In the genomic region with DNA sequence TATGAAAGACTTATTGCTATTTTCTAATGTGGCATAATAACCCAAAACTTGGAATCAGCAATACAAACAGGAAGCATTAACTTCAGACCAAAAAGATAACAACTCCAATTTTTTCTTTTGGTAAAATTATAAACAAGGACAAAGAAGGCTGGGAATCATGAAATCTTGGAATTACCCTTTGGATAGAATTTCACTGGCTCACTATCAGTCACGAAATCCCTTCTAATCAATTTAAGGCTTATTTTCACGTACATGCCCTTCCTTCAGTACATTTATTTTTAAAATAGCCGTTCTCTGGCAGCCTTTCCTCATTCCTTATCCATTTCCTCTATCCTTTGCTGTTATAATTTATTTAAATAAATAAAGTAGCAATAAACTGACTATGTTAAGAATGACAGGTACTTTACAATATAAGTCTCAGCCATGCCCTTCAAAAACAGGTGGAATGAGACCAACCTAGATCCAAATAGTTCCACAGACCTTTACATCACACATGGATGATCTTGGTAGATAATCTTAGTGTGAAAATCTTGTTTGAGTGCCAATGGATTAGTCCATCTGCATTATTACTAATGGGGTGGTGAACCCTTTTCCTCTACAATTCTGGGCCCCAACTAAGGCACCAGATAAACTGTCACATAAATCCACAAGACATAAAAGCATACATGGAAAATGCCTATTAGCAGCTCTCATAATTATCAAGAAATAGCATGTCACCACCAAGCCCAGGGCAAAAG, we compare ENCODE assay signal across 20 cellular contexts. TPM values are rescaled to one million over a fixed set of nuclear protein-coding genes. Genes with fewer than 3 reads are reported as not detected.
DNase-seq lines count a peak whose midpoint lies in the region; ATAC-seq, FAIRE-seq and TF ChIP-seq lines count a peak whose summit lies in the region.
"Had no signal": no experiment of that assay in that cellular context is flagged by ENCODE, and none has a peak within 500 bp of the region (broad histone marks: within the 10 kb centered on the region; RNA-seq: fewer than 3 reads in every experiment).

No MANE protein-coding gene starts in this region.

- H4K20me1 ChIP-seq in GM23248 (ENCODE audit: insufficient read depth) (no peaks in the 10 kb centered on the region), astrocyte (ENCODE audit: insufficient read depth, low read length) (no peaks in the 10 kb centered on the region), GM23338 (replicated peaks; ENCODE audit: insufficient read depth) (no peaks in the 10 kb centered on the region)

- H3F3A ChIP-seq in GM23248 (ENCODE audit: insufficient read depth), result peaks cover 40% of the 10 kb centered on the region
- no peaks in the 10 kb centered on the region for H3F3A ChIP-seq in GM23338 (replicated peaks; ENCODE audit: low read depth)

- H3K27me3 ChIP-seq in GM23248 (replicated peaks; ENCODE audit: insufficient read depth) (no peaks in the 10 kb centered on the region), astrocyte (ENCODE audit: insufficient read depth, low read length) (no peaks in the 10 kb centered on the region), stomach smooth muscle (ENCODE audit: control insufficient read depth in 1 of 2, insufficient read depth in 2 of 2, low read length in 2 of 2) (no peaks in the 10 kb centered on the region), GM23338 (ENCODE audit: insufficient read depth) (no peaks in the 10 kb centered on the region)
- H3K27me3 ChIP-seq: left lung had no signal

- H3K9me3 Mint-ChIP-seq in astrocyte (ENCODE audit: unreplicated experiment), result no peaks in the 10 kb centered on the region
- no peaks in the 10 kb centered on the region for H3K9me3 Mint-ChIP-seq in stimulated activated naive CD8-positive, alpha-beta T cell treated with anti-CD3 and anti-CD28 coated beads, Interleukin-15, amount 100 ng/mL, for 72 hours
- peaks cover 5% of the 10 kb centered on the region; the same call in 1 of the 3 replicates for H3K9me3 Mint-ChIP-seq in GM23338
- H3K9me3 Mint-ChIP-seq: stimulated activated memory B cell treated with anti-CD40 and anti-IgM and Interleukin-4, amounts not matched to agents 10 μg/mL and 1 μg/mL and 100 μg/mL, for 72 hours; T-helper 1 cell treated with Interleukin-12 subunit alpha and Interleukin-12 subunit beta and Interleukin-4 antibody, amounts not matched to agents 30 μg/mL and 1 μg/mL, for 36 hours had no signal

- H3K36me3 Mint-ChIP-seq in astrocyte (ENCODE audit: low read depth, unreplicated experiment) (no peaks in the 10 kb centered on the region), GM23338 (ENCODE audit: low read depth) (peaks cover 4% of the 10 kb centered on the region; the same call in 1 of the 3 replicates)
- H3K36me3 Mint-ChIP-seq: activated CD4-positive, alpha-beta memory T cell treated with anti-CD3 and anti-CD28 coated beads for 36 hours; stimulated activated memory B cell treated with anti-CD40 and anti-IgM and Interleukin-4, amounts not matched to agents 10 μg/mL and 1 μg/mL and 100 μg/mL, for 72 hours had no signal

- H3K27me3 Mint-ChIP-seq in astrocyte (ENCODE audit: low read depth, unreplicated experiment) (no peaks in the 10 kb centered on the region), GM23338 (ENCODE audit: insufficient read depth, low read depth, poor library complexity) (no peaks in the 10 kb centered on the region)
- H3K27me3 Mint-ChIP-seq in stimulated activated naive CD8-positive, alpha-beta T cell treated with anti-CD3 and anti-CD28 coated beads, Interleukin-15, amount 100 ng/mL, for 72 hours, result peaks cover 14% of the 10 kb centered on the region
- H3K27me3 Mint-ChIP-seq: activated CD4-positive, alpha-beta memory T cell treated with anti-CD3 and anti-CD28 coated beads for 36 hours had no signal

- peaks cover 30% of the 10 kb centered on the region for H3K4me1 ChIP-seq in GM23248 (ENCODE audit: insufficient read depth)
- no peaks in the 10 kb centered on the region for H3K4me1 ChIP-seq in astrocyte (ENCODE audit: insufficient read depth, low read length)
- H3K4me1 ChIP-seq in stomach smooth muscle (ENCODE audit: control insufficient read depth, insufficient read depth, low read length), result peaks cover 4% of the 10 kb centered on the region
- no peaks in the 10 kb centered on the region for H3K4me1 ChIP-seq in GM23338 (ENCODE audit: insufficient read depth)
- H3K4me1 ChIP-seq: left lung had no signal

- H3K4me1 Mint-ChIP-seq in astrocyte (ENCODE audit: low read depth, unreplicated experiment), result peaks cover 5% of the 10 kb centered on the region
- H3K4me1 Mint-ChIP-seq in stimulated activated naive CD8-positive, alpha-beta T cell treated with anti-CD3 and anti-CD28 coated beads, Interleukin-15, amount 100 ng/mL, for 72 hours, result no peaks in the 10 kb centered on the region
- H3K4me1 Mint-ChIP-seq in GM23338, result no peaks in the 10 kb centered on the region
- H3K4me1 Mint-ChIP-seq: stimulated activated memory B cell treated with anti-CD40 and anti-IgM and Interleukin-4, amounts not matched to agents 10 μg/mL and 1 μg/mL and 100 μg/mL, for 72 hours had no signal

- H3K79me2 ChIP-seq in GM23248 (ENCODE audit: insufficient read depth) (no peaks in the 10 kb centered on the region), astrocyte (ENCODE audit: insufficient read depth, low read length) (no peaks in the 10 kb centered on the region), GM23338 (replicated peaks; ENCODE audit: insufficient read depth) (no peaks in the 10 kb centered on the region)

- H3K36me3 ChIP-seq in GM23248 (ENCODE audit: low read depth), result no peaks in the 10 kb centered on the region
- no peaks in the 10 kb centered on the region for H3K36me3 ChIP-seq in astrocyte (ENCODE audit: insufficient read depth, low read length)
- H3K36me3 ChIP-seq in stomach smooth muscle (ENCODE audit: control insufficient read depth in 2 of 2, insufficient read depth in 2 of 2, low read length in 2 of 2), result no peaks in the 10 kb centered on the region
- H3K36me3 ChIP-seq in GM23338 (ENCODE audit: insufficient read depth), result no peaks in the 10 kb centered on the region
- H3K36me3 ChIP-seq: left lung, WERI-Rb-1 had no signal

- no peak overlapping the region for H3K9ac ChIP-seq in GM23248
- no peak overlapping the region for H3K9ac ChIP-seq in astrocyte (ENCODE audit: low read length)
- peak overlapping the region; percentile 14 to 17 for H3K9ac ChIP-seq in stomach smooth muscle (ENCODE audit: low read length in 2 of 2)

- H3K4me2 ChIP-seq in GM23248 (ENCODE audit: unreplicated experiment), result peak overlapping the region; percentile 46
- H3K4me2 ChIP-seq in astrocyte (ENCODE audit: low read length), result no peak overlapping the region
- no peak overlapping the region for H3K4me2 ChIP-seq in GM23338

- DNase-seq in GM23248 (peak; percentile 60), astrocyte (ENCODE audit: low read depth) (no peak), iris pigment epithelial cell (ENCODE audit: low read depth) (peak; percentile 36), GM23338 (ENCODE audit: low spot score) (no peak), NCI-H526 (lab: John Stamatoyannopoulos, UW) (no peak)
- no peak for DNase-seq in stimulated activated naive CD8-positive, alpha-beta T cell treated with anti-CD3 and anti-CD28 coated beads, Interleukin-15, amount 100 ng/mL, for 72 hours
- DNase-seq in stimulated activated CD4-positive, alpha-beta T cell treated with anti-CD3 and anti-CD28 coated beads, Interleukin-2, amount 100 ng/mL, for 24 hours, result no peak
- DNase-seq: activated CD4-positive, alpha-beta memory T cell treated with anti-CD3 and anti-CD28 coated beads for 36 hours; activated naive CD4-positive, alpha-beta T cell treated with anti-CD3 and anti-CD28 coated beads, Interleukin-2, amount 50 U/mL, for 16 hours; activated T-cell treated with anti-CD3 and anti-CD28 coated beads, Interleukin-2, amount 50 U/mL, for 24 hours; DND-41; left lung; NCI-H146; SHP77; WERI-Rb-1 had no signal

- FAIRE-seq in astrocyte (lab: Jason Lieb, UNC), result no peak

- H3K4me3 Mint-ChIP-seq in astrocyte (ENCODE audit: unreplicated experiment) (no peak overlapping the region), GM23338 (no peak overlapping the region)
- H3K4me3 Mint-ChIP-seq in stimulated activated naive CD8-positive, alpha-beta T cell treated with anti-CD3 and anti-CD28 coated beads, Interleukin-15, amount 100 ng/mL, for 72 hours, result no peak overlapping the region
- H3K4me3 Mint-ChIP-seq: activated CD4-positive, alpha-beta memory T cell treated with anti-CD3 and anti-CD28 coated beads for 36 hours; activated T-cell treated with anti-CD3 and anti-CD28 coated beads, Interleukin-2, amount 50 U/mL, for 24 hours; stimulated activated memory B cell treated with anti-CD40 and anti-IgM and Interleukin-4, amounts not matched to agents 10 μg/mL and 1 μg/mL and 100 μg/mL, for 72 hours; T-helper 1 cell treated with Interleukin-12 subunit alpha and Interleukin-12 subunit beta and Interleukin-4 antibody, amounts not matched to agents 30 μg/mL and 1 μg/mL, for 36 hours had no signal

- H3K4me3 ChIP-seq in GM23248, result no peak overlapping the region
- no peak overlapping the region for H3K4me3 ChIP-seq in astrocyte (ENCODE audit: insufficient read depth, low read depth, low read length)
- no peak overlapping the region for H3K4me3 ChIP-seq in stomach smooth muscle (ENCODE audit: low read length in 2 of 2)
- H3K4me3 ChIP-seq in GM23338, result no peak overlapping the region
- H3K4me3 ChIP-seq: left lung had no signal

- H2AFZ ChIP-seq in GM23248 (no peak overlapping the region), astrocyte (ENCODE audit: low read depth, low read length) (no peak overlapping the region), GM23338 (no peak overlapping the region)

- 35 to 50% methylated on average over 3 of the region's 3 CpGs for WGBS in GM23248 (ENCODE audit: low coverage in 1 of 2, low lambda C conversion rate in 2 of 2, missing lambda C conversion rate in 2 of 2), 2 experiments

- no peaks in the 10 kb centered on the region for H3K9me3 ChIP-seq in GM23248 (ENCODE audit: low read depth)
- H3K9me3 ChIP-seq in astrocyte (ENCODE audit: insufficient read depth, low read depth, low read length), result no peaks in the 10 kb centered on the region
- no peaks in the 10 kb centered on the region for H3K9me3 ChIP-seq in stomach smooth muscle (ENCODE audit: control insufficient read depth in 2 of 2, low read length in 2 of 2)

- in situ Hi-C loops in GM23248 (cut with MboI), result no loop called here

- H3K27ac ChIP-seq in GM23248 (peak overlapping the region; percentile 73), astrocyte (ENCODE audit: low read depth, low read length) (peak overlapping the region; percentile 47), stomach smooth muscle (ENCODE audit: low read length) (peak overlapping the region; percentile 37), GM23338 (ENCODE audit: low read depth) (no peak overlapping the region)
- H3K27ac ChIP-seq: WERI-Rb-1 had no signal

- H3K9me2 ChIP-seq in GM23248 (ENCODE audit: insufficient read depth), result no peaks in the 10 kb centered on the region
- H3K9me2 ChIP-seq in GM23338 (ENCODE audit: insufficient read depth), result no peaks in the 10 kb centered on the region

- H3K27ac Mint-ChIP-seq in astrocyte (ENCODE audit: unreplicated experiment) (peak overlapping the region; percentile 67), GM23338 (no peak overlapping the region)
- no peak overlapping the region for H3K27ac Mint-ChIP-seq in stimulated activated naive CD8-positive, alpha-beta T cell treated with anti-CD3 and anti-CD28 coated beads, Interleukin-15, amount 100 ng/mL, for 72 hours
- H3K27ac Mint-ChIP-seq: activated CD4-positive, alpha-beta memory T cell treated with anti-CD3 and anti-CD28 coated beads for 36 hours; activated T-cell treated with anti-CD3 and anti-CD28 coated beads, Interleukin-2, amount 50 U/mL, for 24 hours; stimulated activated memory B cell treated with anti-CD40 and anti-IgM and Interleukin-4, amounts not matched to agents 10 μg/mL and 1 μg/mL and 100 μg/mL, for 72 hours; T-helper 1 cell treated with Interleukin-12 subunit alpha and Interleukin-12 subunit beta and Interleukin-4 antibody, amounts not matched to agents 30 μg/mL and 1 μg/mL, for 36 hours had no signal

- ATAC-seq in stimulated activated naive CD8-positive, alpha-beta T cell treated with anti-CD3 and anti-CD28 coated beads, Interleukin-15, amount 100 ng/mL, for 72 hours, result no peak
- ATAC-seq in GM23338, result no peak
- ATAC-seq: HCT116; stimulated activated memory B cell treated with anti-CD40 and anti-IgM and Interleukin-4, amounts not matched to agents 10 μg/mL and 1 μg/mL and 100 μg/mL, for 72 hours had no signal

- TF ChIP-seq CTCF in astrocyte (IDR thresholded peaks at IDR 0.05; ENCODE audit: insufficient read depth, low read depth, low read length), result no peak
- TF ChIP-seq CTCF in GM23338 (conservative IDR thresholded peaks at IDR 0.05; ENCODE audit: low read depth in 2 of 2), result no peak

RNA-seq across cellular contexts. Expression of a gene that starts 38.9 kb away (rescaled TPM):
- total RNA-seq in GM23248 (2014; rRNA removed; shearing (Covaris generic)), result 6.8 and 16.8 TPM in 2 replicates
- 30.3 and 38.2 TPM in 2 replicates for polyA plus RNA-seq in GM23248 (2016; fragmentation: Nextera tagmentation; extraction: Ambion mirVana)
- total RNA-seq in astrocyte, result 1.1 and 2.1 TPM in 2 replicates
- total RNA-seq in GM23338 (2014; rRNA removed; shearing (Covaris generic)), result 0.39 and 0.42 TPM in 2 replicates
- polyA plus RNA-seq in GM23338 (2016; fragmentation: Nextera tagmentation; extraction: Ambion mirVana), result 0.24 and 0.57 TPM in 2 replicates
- total RNA-seq: activated CD4-positive, alpha-beta memory T cell treated with anti-CD3 and anti-CD28 coated beads for 36 hours; HT-29 had no signal

Comparison
In these comparisons a context has a peak if more than half of its experiments do, and no peak if none do; other contexts are left out.
1. DNase-seq: peak in GM23248 (single experiment) and iris pigment epithelial cell (single experiment); none in astrocyte (single experiment), stimulated activated naive CD8-positive, alpha-beta T cell treated with anti-CD3 and anti-CD28 coated beads, Interleukin-15, amount 100 ng/mL, for 72 hours (0 of 2), GM23338 (single experiment), NCI-H526 (0 of 2) and stimulated activated CD4-positive, alpha-beta T cell treated with anti-CD3 and anti-CD28 coated beads, Interleukin-2, amount 100 ng/mL, for 24 hours (0 of 2).
2. H3K9ac ChIP-seq: peak in stomach smooth muscle (2 of 2); none in GM23248 (single experiment) and astrocyte (single experiment).